Comparison of ENCODE assay signal across 9 cellular contexts in genomic region chr1:17494114-17494729, GRCh38. TPM values are rescaled to one million over a fixed set of nuclear protein-coding genes. Genes with fewer than 3 reads are reported as not detected.
DNase-seq lines count a peak whose midpoint lies in the region; ATAC-seq and TF ChIP-seq lines count a peak whose summit lies in the region.
"Had no signal": no experiment of that assay in that cellular context is flagged by ENCODE, and none has a peak within 500 bp of the region (broad histone marks: within the 10 kb centered on the region; RNA-seq: fewer than 3 reads in every experiment).

No MANE protein-coding gene starts in this region.

- H3K4me1 ChIP-seq in HUES48 (ENCODE audit: control insufficient read depth, insufficient read depth, low read length): peaks cover 6% of the 10 kb centered on the region; the same call in 1 of the 2 replicates
- H3K4me1 ChIP-seq in SJSA1 (replicated peaks): peaks cover 2% of the 10 kb centered on the region; the same call in 1 of the 2 replicates
- H3K4me1 ChIP-seq in upper lobe of right lung: no peaks in the 10 kb centered on the region

- H3K36me3 ChIP-seq in HUES48 (ENCODE audit: control insufficient read depth, insufficient read depth, low read length) (no peaks in the 10 kb centered on the region), SJSA1 (no peaks in the 10 kb centered on the region), upper lobe of right lung (no peaks in the 10 kb centered on the region)

- TF ChIP-seq CTCF in upper lobe of right lung (IDR thresholded peaks at IDR 0.05): peak; percentile 87

- H3K4me3 ChIP-seq in HUES48 (ENCODE audit: low read depth, low read length) (no peak overlapping the region), SJSA1 (no peak overlapping the region), upper lobe of right lung (no peak overlapping the region)

- H3K27ac ChIP-seq in HUES48 (ENCODE audit: low read depth, low read length) (peak overlapping the region; percentile 62), SJSA1 (no peak overlapping the region), upper lobe of right lung (no peak overlapping the region)

- ATAC-seq in upper lobe of right lung: peak; percentile 96
- no peak for ATAC-seq in HG02840 (IDR thresholded peaks at IDR 0.05; ENCODE audit: low FRiP score, unreplicated experiment)

- no peaks in the 10 kb centered on the region for H3K27me3 ChIP-seq in HUES48 (ENCODE audit: control insufficient read depth, insufficient read depth, low read length)
- H3K27me3 ChIP-seq in SJSA1 (replicated peaks): peaks cover 9% of the 10 kb centered on the region; the same call in 1 of the 2 replicates
- H3K27me3 ChIP-seq in upper lobe of right lung: peaks cover 7% of the 10 kb centered on the region

- no peak overlapping the region for H3K9ac ChIP-seq in HUES48 (ENCODE audit: low read depth, low read length)

- DNase-seq in DMS 273 (lab: John Stamatoyannopoulos, UW; ENCODE audit: unreplicated experiment): peak; percentile 85
- DNase-seq in SJSA1 (ENCODE audit: low read depth in 1 of 2, low spot score in 2 of 2): peak; percentile 69 to 80
- DNase-seq in activated gamma-delta T cell treated with anti-CD3 and anti-CD28 coated beads, Interleukin-2, amount 50 U/mL, for 16 hours (ENCODE audit: low read depth): peak; percentile 35
- DNase-seq in glomerular visceral epithelial cell (ENCODE audit: extremely low spot score): peak; percentile 78
- DNase-seq in pons (ENCODE audit: low spot score): peak; percentile 25
- DNase-seq in upper lobe of right lung: peak; percentile 83

- intact Hi-C loops in upper lobe of right lung (cut with DNase I): no loop called here

- H3K9me3 ChIP-seq in HUES48 (ENCODE audit: control insufficient read depth, insufficient read depth, low read length): no peaks in the 10 kb centered on the region; the same call in 1 of the 2 replicates
- H3K9me3 ChIP-seq in SJSA1 (replicated peaks): no peaks in the 10 kb centered on the region
- H3K9me3 ChIP-seq in upper lobe of right lung: no peaks in the 10 kb centered on the region

RNA-seq across cellular contexts. Expression of gene ARHGEF10L, which starts 45.3 kb away (rescaled TPM):
- total RNA-seq in SJSA1 (2014; rRNA removed; shearing (Covaris generic)): 12.8 and 13.6 TPM in 2 replicates
- total RNA-seq in upper lobe of right lung: 34.1 TPM
- total RNA-seq: activated CD8-positive, alpha-beta memory T cell treated with anti-CD3 and anti-CD28 coated beads for 36 hours had no signal

RNA-seq across cellular contexts. Expression of gene RCC2, which starts 54.7 kb away (rescaled TPM):
- total RNA-seq in SJSA1 (2014; rRNA removed; shearing (Covaris generic)): 98.5 and 106 TPM in 2 replicates
- total RNA-seq in upper lobe of right lung: 48.6 TPM

Comparison
In these comparisons a context has a peak if more than half of its experiments do, and no peak if none do; other contexts are left out.
1. DNase-seq: peak in every context shown above with its lines; median percentile 85 in DMS 273; 83 in upper lobe of right lung; 78 in glomerular visceral epithelial cell; 74 in SJSA1; 35 in activated gamma-delta T cell treated with anti-CD3 and anti-CD28 coated beads, Interleukin-2, amount 50 U/mL, for 16 hours; 25 in pons.